In genomic region chr17:56909742-56910508, GRCh38 we compare ENCODE assay signal across 1 cellular context.
TF ChIP-seq lines count a peak whose summit lies in the region.

No MANE protein-coding gene starts in this region.

TF ChIP-seq in HepG2, 621 proteins besides CTCF, POLR2A, EP300 and RAD21 (continued from another document and continues in another):
- 0 out of 2 replicates have a peak, but pooled peaks have one; percentile 47 for TF ChIP-seq KDM4B (CRISPR knock-in tag; IDR thresholded peaks at IDR 0.05)
- TF ChIP-seq ZNF879 (CRISPR knock-in tag; IDR thresholded peaks at IDR 0.05): no peak
- TF ChIP-seq GATAD1 (CRISPR knock-in tag; IDR thresholded peaks at IDR 0.05): 0 out of 2 replicates have a peak, but pooled peaks have one; percentile 42
- no peak for TF ChIP-seq FOXP1 (IDR thresholded peaks at IDR 0.05)
- peak; percentile 24; the same call in 1 of the 2 replicates for TF ChIP-seq FOXP1 (CRISPR knock-in tag; IDR thresholded peaks at IDR 0.05)
- TF ChIP-seq KAT8 (CRISPR knock-in tag; IDR thresholded peaks at IDR 0.05): 0 out of 2 replicates have a peak, but pooled peaks have one; percentile 10
- TF ChIP-seq KMT2B (CRISPR knock-in tag; IDR thresholded peaks at IDR 0.05): peak; percentile 31; the same call in 1 of the 2 replicates
- 0 out of 2 replicates have a peak, but pooled peaks have one; percentile 48 for TF ChIP-seq ATF2 (CRISPR knock-in tag; IDR thresholded peaks at IDR 0.05)
- TF ChIP-seq ZNF350 (CRISPR knock-in tag; IDR thresholded peaks at IDR 0.05; ENCODE audit: borderline replicate concordance, low read depth): peak; percentile 61; the same call in 1 of the 2 replicates
- no peak for TF ChIP-seq ZBTB26 (CRISPR knock-in tag; IDR thresholded peaks at IDR 0.05; ENCODE audit: borderline replicate concordance)
- peak; percentile 24; the same call in 1 of the 2 replicates for TF ChIP-seq ZNF644 (CRISPR knock-in tag; IDR thresholded peaks at IDR 0.05; ENCODE audit: low read depth)
- 0 out of 2 replicates have a peak, but pooled peaks have one; percentile 58 for TF ChIP-seq MIER3 (CRISPR knock-in tag; IDR thresholded peaks at IDR 0.05; ENCODE audit: borderline replicate concordance)
- no peak for TF ChIP-seq ZNF124 (CRISPR knock-in tag; IDR thresholded peaks at IDR 0.05)
- no peak for TF ChIP-seq ZNF282 (IDR thresholded peaks at IDR 0.05; ENCODE audit: partially characterized antibody)
- peak; percentile 73 for TF ChIP-seq ARID5B (CRISPR knock-in tag; IDR thresholded peaks at IDR 0.05)
- TF ChIP-seq SMAD1 (CRISPR knock-in tag; IDR thresholded peaks at IDR 0.05; ENCODE audit: borderline replicate concordance, low read depth): 0 out of 2 replicates have a peak, but pooled peaks have one; percentile 26
- TF ChIP-seq DNMT1 (CRISPR knock-in tag; IDR thresholded peaks at IDR 0.05): no peak
- no peak for TF ChIP-seq SP1 (IDR thresholded peaks at IDR 0.05)
- no peak for TF ChIP-seq SP1 (CRISPR knock-in tag; IDR thresholded peaks at IDR 0.05)
- no peak for TF ChIP-seq NRL (CRISPR knock-in tag; IDR thresholded peaks at IDR 0.05; ENCODE audit: borderline replicate concordance)
- TF ChIP-seq SPEN (CRISPR knock-in tag; IDR thresholded peaks at IDR 0.05; ENCODE audit: low read depth): peak; percentile 74
- TF ChIP-seq FOXP4 (CRISPR knock-in tag; IDR thresholded peaks at IDR 0.05): 0 out of 2 replicates have a peak, but pooled peaks have one; percentile 18
- TF ChIP-seq ZNF687 (CRISPR knock-in tag; IDR thresholded peaks at IDR 0.05): peak; percentile 64; the same call in 1 of the 2 replicates
- peak; percentile 57 for TF ChIP-seq CREM (IDR thresholded peaks at IDR 0.05)
- no peak for TF ChIP-seq CREM (CRISPR knock-in tag; IDR thresholded peaks at IDR 0.05)
- TF ChIP-seq SSRP1 (CRISPR knock-in tag; IDR thresholded peaks at IDR 0.05): peak; percentile 54; the same call in 1 of the 2 replicates
- 0 out of 2 replicates have a peak, but pooled peaks have one; percentile 14 for TF ChIP-seq NFKB2 (CRISPR knock-in tag; IDR thresholded peaks at IDR 0.05; ENCODE audit: borderline replicate concordance)
- TF ChIP-seq SOX5 (CRISPR knock-in tag; IDR thresholded peaks at IDR 0.05; ENCODE audit: borderline replicate concordance): peak; percentile 52
- peak; percentile 60 for TF ChIP-seq NCOA2 (CRISPR knock-in tag; IDR thresholded peaks at IDR 0.05)
- TF ChIP-seq MXD3 (CRISPR knock-in tag; IDR thresholded peaks at IDR 0.05): no peak
- 0 out of 2 replicates have a peak, but pooled peaks have one; percentile 52 for TF ChIP-seq HBP1 (CRISPR knock-in tag; IDR thresholded peaks at IDR 0.05; ENCODE audit: low read depth)
- TF ChIP-seq ARID4A (CRISPR knock-in tag; IDR thresholded peaks at IDR 0.05; ENCODE audit: borderline replicate concordance): peak; percentile 59; the same call in 1 of the 2 replicates
- no peak for TF ChIP-seq ZNF263 (CRISPR knock-in tag; IDR thresholded peaks at IDR 0.05)
- no peak for TF ChIP-seq ZNF343 (CRISPR knock-in tag; IDR thresholded peaks at IDR 0.05)
- no peak for TF ChIP-seq HNRNPUL1 (IDR thresholded peaks at IDR 0.05; ENCODE audit: low read depth, low read length)
- TF ChIP-seq KDM1A (CRISPR knock-in tag; IDR thresholded peaks at IDR 0.05): 0 out of 2 replicates have a peak, but pooled peaks have one; percentile 20
- no peak for TF ChIP-seq ZBTB20 (CRISPR knock-in tag; IDR thresholded peaks at IDR 0.05; ENCODE audit: borderline replicate concordance, low read depth)
- no peak for TF ChIP-seq ZNF776 (CRISPR knock-in tag; IDR thresholded peaks at IDR 0.05)
- no peak for TF ChIP-seq ATF4 (CRISPR knock-in tag; IDR thresholded peaks at IDR 0.05)
- TF ChIP-seq ZNF441 (CRISPR knock-in tag; IDR thresholded peaks at IDR 0.05; ENCODE audit: borderline replicate concordance): peak; percentile 52; the same call in 1 of the 2 replicates
- TF ChIP-seq BCL6 (CRISPR knock-in tag; IDR thresholded peaks at IDR 0.05): peak; percentile 82
- TF ChIP-seq SNAI1 (CRISPR knock-in tag; IDR thresholded peaks at IDR 0.05; ENCODE audit: borderline replicate concordance): no peak
- 0 out of 2 replicates have a peak, but pooled peaks have one; percentile 48 for TF ChIP-seq ZBTB7B (CRISPR knock-in tag; IDR thresholded peaks at IDR 0.05)
- TF ChIP-seq ZNF891 (CRISPR knock-in tag; IDR thresholded peaks at IDR 0.05): no peak
